2 cellular contexts compared by ENCODE assay signal in the genomic region with DNA sequence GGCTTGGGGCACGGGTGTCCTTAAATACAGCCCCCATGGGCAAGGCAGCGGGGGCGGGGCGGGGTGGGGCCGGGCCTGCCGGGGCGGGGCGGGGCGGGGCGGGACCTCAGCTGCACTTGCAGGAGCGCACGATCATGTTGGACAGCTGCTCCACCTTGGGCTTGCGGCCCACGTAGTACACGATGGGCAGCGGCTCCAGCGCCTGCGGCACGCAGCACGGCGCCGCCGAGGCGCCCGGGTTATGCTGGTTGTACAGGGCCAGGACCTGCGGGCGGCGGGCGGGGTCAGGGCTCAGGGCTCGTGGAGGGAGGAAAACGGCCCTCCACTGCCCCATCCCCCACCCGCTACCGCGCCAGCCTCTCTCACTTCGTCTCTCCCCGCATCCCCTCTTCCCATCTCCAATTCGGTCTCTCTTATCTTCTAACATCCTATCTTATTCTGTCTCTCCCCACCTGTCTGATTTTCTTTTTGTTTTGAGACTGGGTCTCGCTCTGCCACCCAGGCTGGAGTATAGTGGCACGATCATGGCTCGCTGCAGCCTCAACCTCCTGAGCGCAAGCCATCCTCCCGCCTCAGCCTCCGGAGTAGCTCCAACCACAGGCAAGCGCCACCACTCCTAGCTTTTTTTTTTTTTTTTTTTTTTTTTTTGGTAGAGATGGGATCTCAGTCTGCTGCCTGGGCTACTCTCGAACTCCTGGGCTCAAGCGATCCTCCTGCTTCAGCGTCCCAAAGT.
TF ChIP-seq lines count a peak whose summit lies in the region.

No MANE protein-coding gene starts in this region.

TF ChIP-seq in SK-N-SH, 30 proteins besides CTCF, POLR2A, EP300 and RAD21:
- no peak for TF ChIP-seq EZH2phosphoT487 (IDR thresholded peaks at IDR 0.05; ENCODE audit: borderline replicate concordance, low read depth)
- TF ChIP-seq NRF1 (IDR thresholded peaks at IDR 0.05; ENCODE audit: low read depth, low read length) = no peak
- TF ChIP-seq GATA2 (CRISPR knock-in tag; IDR thresholded peaks at IDR 0.05) = no peak
- TF ChIP-seq MXI1 (IDR thresholded peaks at IDR 0.05; ENCODE audit: low read depth, low read length) = no peak

TF ChIP-seq in SK-N-SH treated with all-trans-retinoic acid at 6 μM for 48 hours, 23 proteins besides CTCF, POLR2A, EP300 and RAD21:
- no peak for TF ChIP-seq ZFP30 (CRISPR knock-in tag; IDR thresholded peaks at IDR 0.05)
- no peak for TF ChIP-seq ESRRG (CRISPR knock-in tag; IDR thresholded peaks at IDR 0.05)
- TF ChIP-seq, protein P1, sequence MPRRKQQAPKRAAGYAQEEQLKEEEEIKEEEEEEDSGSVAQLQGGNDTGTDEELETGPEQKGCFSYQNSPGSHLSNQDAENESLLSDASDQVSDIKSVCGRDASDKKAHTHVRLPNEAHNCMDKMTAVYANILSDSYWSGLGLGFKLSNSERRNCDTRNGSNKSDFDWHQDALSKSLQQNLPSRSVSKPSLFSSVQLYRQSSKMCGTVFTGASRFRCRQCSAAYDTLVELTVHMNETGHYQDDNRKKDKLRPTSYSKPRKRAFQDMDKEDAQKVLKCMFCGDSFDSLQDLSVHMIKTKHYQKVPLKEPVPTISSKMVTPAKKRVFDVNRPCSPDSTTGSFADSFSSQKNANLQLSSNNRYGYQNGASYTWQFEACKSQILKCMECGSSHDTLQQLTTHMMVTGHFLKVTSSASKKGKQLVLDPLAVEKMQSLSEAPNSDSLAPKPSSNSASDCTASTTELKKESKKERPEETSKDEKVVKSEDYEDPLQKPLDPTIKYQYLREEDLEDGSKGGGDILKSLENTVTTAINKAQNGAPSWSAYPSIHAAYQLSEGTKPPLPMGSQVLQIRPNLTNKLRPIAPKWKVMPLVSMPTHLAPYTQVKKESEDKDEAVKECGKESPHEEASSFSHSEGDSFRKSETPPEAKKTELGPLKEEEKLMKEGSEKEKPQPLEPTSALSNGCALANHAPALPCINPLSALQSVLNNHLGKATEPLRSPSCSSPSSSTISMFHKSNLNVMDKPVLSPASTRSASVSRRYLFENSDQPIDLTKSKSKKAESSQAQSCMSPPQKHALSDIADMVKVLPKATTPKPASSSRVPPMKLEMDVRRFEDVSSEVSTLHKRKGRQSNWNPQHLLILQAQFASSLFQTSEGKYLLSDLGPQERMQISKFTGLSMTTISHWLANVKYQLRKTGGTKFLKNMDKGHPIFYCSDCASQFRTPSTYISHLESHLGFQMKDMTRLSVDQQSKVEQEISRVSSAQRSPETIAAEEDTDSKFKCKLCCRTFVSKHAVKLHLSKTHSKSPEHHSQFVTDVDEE (CRISPR knock-in tag; IDR thresholded peaks at IDR 0.05) = no peak
- TF ChIP-seq TOX (CRISPR knock-in tag; IDR thresholded peaks at IDR 0.05; ENCODE audit: borderline replicate concordance) = no peak
- TF ChIP-seq ZC3H10 (CRISPR knock-in tag; IDR thresholded peaks at IDR 0.05) = no peak
TF ChIP-seq in SK-N-SH treated with all-trans-retinoic acid at 6 μM for 48 hours: peak in this region for 0.
